Comparison of ENCODE assay signal across 1 cellular context in genomic region chr11:62613275-62613864, GRCh38.
TF ChIP-seq lines count a peak whose summit lies in the region.

No MANE protein-coding gene starts in this region.

TF ChIP-seq in endothelial cell of umbilical vein, 7 proteins besides CTCF, POLR2A, EP300 and RAD21:
- TF ChIP-seq JUN (IDR thresholded peaks at IDR 0.05; ENCODE audit: borderline replicate concordance, insufficient read depth, insufficient read length, low read depth) (no peak), GATA2 (IDR thresholded peaks at IDR 0.05; ENCODE audit: insufficient read depth, insufficient read length, low read depth, low read length) (no peak), MYC (IDR thresholded peaks at IDR 0.05; ENCODE audit: low read depth, low read length) (no peak), POLR2AphosphoS5 (IDR thresholded peaks at IDR 0.05; ENCODE audit: insufficient read depth, low read depth, low read length) (no peak), EZH2 (IDR thresholded peaks at IDR 0.05; ENCODE audit: borderline replicate concordance, low read depth, low read length, severe bottlenecking) (no peak), FOS (IDR thresholded peaks at IDR 0.05; ENCODE audit: borderline replicate concordance, insufficient read depth, low read length) (no peak), MAX (IDR thresholded peaks at IDR 0.05; ENCODE audit: insufficient read depth, insufficient read length) (no peak)
